1 cellular context compared by ENCODE assay signal in genomic region chr1:16178596-16179497, GRCh38.
TF ChIP-seq lines count a peak whose summit lies in the region.

No MANE protein-coding gene starts in this region.

TF ChIP-seq in HepG2, 621 proteins besides CTCF, POLR2A, EP300 and RAD21 (continued from another document and continues in another):
- TF ChIP-seq ZNF639 (CRISPR knock-in tag; conservative IDR thresholded peaks at IDR 0.05) (no peak), ZNF562 (CRISPR knock-in tag; IDR thresholded peaks at IDR 0.05; ENCODE audit: borderline replicate concordance) (no peak), MTERF4 (CRISPR knock-in tag; IDR thresholded peaks at IDR 0.05) (0 out of 2 replicates have a peak, but pooled peaks have one; percentile 46), ZNF20 (CRISPR knock-in tag; IDR thresholded peaks at IDR 0.05) (no peak), MEF2D (CRISPR knock-in tag; IDR thresholded peaks at IDR 0.05) (peak; percentile 67; the same call in 1 of the 2 replicates), RBAK (CRISPR knock-in tag; IDR thresholded peaks at IDR 0.05) (0 out of 2 replicates have a peak, but pooled peaks have one; percentile 14), MAX (IDR thresholded peaks at IDR 0.05) (peak; percentile 62), SUZ12 (IDR thresholded peaks at IDR 0.05; ENCODE audit: low read depth, low read length) (no peak), ZUFSP (CRISPR knock-in tag; IDR thresholded peaks at IDR 0.05; ENCODE audit: borderline replicate concordance) (no peak), ZNF101 (CRISPR knock-in tag; IDR thresholded peaks at IDR 0.05; ENCODE audit: borderline replicate concordance, low read depth) (no peak), ZFP62 (CRISPR knock-in tag; IDR thresholded peaks at IDR 0.05) (no peak), RXRA (CRISPR knock-in tag; IDR thresholded peaks at IDR 0.05) (peak; percentile 90), FOXK2 (IDR thresholded peaks at IDR 0.05) (no peak), ZNF709 (CRISPR knock-in tag; IDR thresholded peaks at IDR 0.05) (peak; percentile 75; the same call in 1 of the 2 replicates), NCOA2 (CRISPR knock-in tag; IDR thresholded peaks at IDR 0.05) (peak; percentile 68), YEATS4 (CRISPR knock-in tag; IDR thresholded peaks at IDR 0.05; ENCODE audit: borderline replicate concordance) (peak; percentile 4; the same call in 1 of the 2 replicates), KDM3A (CRISPR knock-in tag; IDR thresholded peaks at IDR 0.05; ENCODE audit: low read depth) (0 out of 2 replicates have a peak, but pooled peaks have one; percentile 24), ESRRA (CRISPR knock-in tag; IDR thresholded peaks at IDR 0.05; ENCODE audit: low read depth) (peak; percentile 55; the same call in 1 of the 2 replicates), GATAD1 (CRISPR knock-in tag; IDR thresholded peaks at IDR 0.05) (no peak; the same call in 1 of the 2 replicates), HIVEP1 (CRISPR knock-in tag; IDR thresholded peaks at IDR 0.05) (peak; percentile 73; the same call in 1 of the 2 replicates), FOXO1 (CRISPR knock-in tag; IDR thresholded peaks at IDR 0.05) (peak; percentile 73), NFATC3 (CRISPR knock-in tag; IDR thresholded peaks at IDR 0.05) (no peak), RERE (CRISPR knock-in tag; IDR thresholded peaks at IDR 0.05; ENCODE audit: low read depth) (peak; percentile 46; the same call in 1 of the 2 replicates), ZNF691 (CRISPR knock-in tag; IDR thresholded peaks at IDR 0.05; ENCODE audit: borderline replicate concordance, low read depth) (peak; percentile 89), DNMT1 (CRISPR knock-in tag; IDR thresholded peaks at IDR 0.05) (0 out of 2 replicates have a peak, but pooled peaks have one; percentile 49), ZNF577 (CRISPR knock-in tag; IDR thresholded peaks at IDR 0.05; ENCODE audit: borderline replicate concordance, low read depth) (no peak), ZNF878 (CRISPR knock-in tag; IDR thresholded peaks at IDR 0.05) (peak; percentile 46; the same call in 1 of the 2 replicates), ZNF383 (CRISPR knock-in tag; IDR thresholded peaks at IDR 0.05; ENCODE audit: borderline replicate concordance) (peak; percentile 84; the same call in 1 of the 2 replicates), GZF1 (CRISPR knock-in tag; IDR thresholded peaks at IDR 0.05) (0 out of 2 replicates have a peak, but pooled peaks have one; percentile 48), KIAA2018 (CRISPR knock-in tag; IDR thresholded peaks at IDR 0.05; ENCODE audit: borderline replicate concordance) (no peak), DDIT3 (CRISPR knock-in tag; IDR thresholded peaks at IDR 0.05) (no peak), ZBTB34 (CRISPR knock-in tag; IDR thresholded peaks at IDR 0.05) (no peak), NFKB2 (CRISPR knock-in tag; IDR thresholded peaks at IDR 0.05; ENCODE audit: borderline replicate concordance) (no peak), ZNF512 (CRISPR knock-in tag; IDR thresholded peaks at IDR 0.05) (no peak), ZNF543 (CRISPR knock-in tag; IDR thresholded peaks at IDR 0.05) (peak; percentile 63; the same call in 1 of the 2 replicates), ZNF781 (CRISPR knock-in tag; IDR thresholded peaks at IDR 0.05; ENCODE audit: borderline replicate concordance, not compliant biosample characterization) (peak; percentile 76)
